Comparison of ENCODE assay signal across 8 cellular contexts in the genomic region with DNA sequence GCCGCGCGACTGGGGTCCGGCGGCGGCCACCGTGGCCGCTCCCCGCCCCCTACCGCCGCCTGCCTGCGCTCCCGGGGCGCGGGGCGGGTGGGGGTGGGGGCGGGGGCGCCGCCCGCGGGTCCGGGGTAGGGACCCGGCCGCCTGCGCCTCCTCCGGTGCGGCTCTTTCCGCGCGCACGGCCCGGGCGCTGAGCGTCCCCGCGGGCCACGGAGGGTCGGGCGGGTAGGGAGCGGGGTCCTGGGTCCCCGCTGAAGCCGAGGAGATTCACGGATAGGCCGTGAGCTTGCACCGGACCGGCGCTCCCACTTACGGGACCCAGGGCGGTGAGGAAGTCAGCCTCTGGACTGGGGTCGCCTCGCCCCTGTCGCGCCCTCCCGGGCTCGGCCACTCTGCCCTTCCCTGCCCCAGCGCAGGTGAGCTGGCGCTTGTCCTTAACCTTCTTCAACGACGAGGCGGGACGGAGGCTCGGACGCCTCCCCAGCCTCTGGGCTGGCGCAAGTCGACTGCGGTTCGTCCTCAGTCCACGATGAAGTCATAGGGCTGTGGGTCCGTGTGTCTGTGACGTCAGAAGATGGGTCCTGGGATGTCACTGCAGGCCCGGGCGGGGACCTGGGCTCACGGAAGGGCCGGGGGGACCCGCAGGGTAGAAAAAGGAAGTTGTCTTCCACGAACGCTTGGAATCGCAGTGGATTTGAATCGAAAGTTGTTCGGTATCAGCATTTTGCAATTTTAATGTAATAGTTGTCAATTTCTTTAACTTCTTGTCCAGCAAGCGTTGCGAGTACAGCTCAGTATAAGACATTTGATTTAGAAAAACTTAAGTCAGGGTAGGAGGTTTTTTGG. TPM values are rescaled to one million over a fixed set of nuclear protein-coding genes. Genes with fewer than 3 reads are reported as not detected.
DNase-seq lines count a peak whose midpoint lies in the region; ATAC-seq and TF ChIP-seq lines count a peak whose summit lies in the region.

No MANE protein-coding gene starts in this region.

- H3K4me1 ChIP-seq in HAP-1 (peaks cover 25% of the 10 kb centered on the region), adipocyte (ENCODE audit: control insufficient read depth, insufficient read depth, low read length) (peaks cover 36% of the 10 kb centered on the region), trophoblast cell (ENCODE audit: control insufficient read depth in 1 of 2, insufficient read depth in 2 of 2, low read length in 2 of 2) (peaks cover 0 to 4% of the 10 kb centered on the region in 2 experiments), upper lobe of left lung (peaks cover 12 to 32% (median 21%) of the 10 kb centered on the region in 4 donors)

- H3K14ac ChIP-seq in trophoblast cell (ENCODE audit: low read length), result peak overlapping the region; percentile 99

- DNase-seq in GM06990 (ENCODE audit: extremely low read depth, insufficient read length), result peak; percentile 82
- DNase-seq in HAP-1 (ENCODE audit: low spot score in 2 of 2), result peak in 1 of 2 experiments; percentile 67
- peak; percentile 80 for DNase-seq in M059J (ENCODE audit: low read depth)
- peak; percentile 94 for DNase-seq in adipocyte (ENCODE audit: low read depth)
- peak; percentile 87 for DNase-seq in cardiac septum (ENCODE audit: low spot score)
- DNase-seq in trophoblast cell, result peak; percentile 81 to 90
- peak; percentile 89 to 90 for DNase-seq in upper lobe of left lung

- TF ChIP-seq CTCF in GM06990 (IDR thresholded peaks at IDR 0.05; ENCODE audit: insufficient read depth, low read length, poor library complexity, severe bottlenecking) (no peak), SU-DHL-6 (IDR thresholded peaks at IDR 0.05; ENCODE audit: insufficient read depth, low read length, poor library complexity, severe bottlenecking) (no peak), upper lobe of left lung (IDR thresholded peaks at IDR 0.05) (no peak)

- H3K18ac ChIP-seq in trophoblast cell (ENCODE audit: low read length), result peak overlapping the region; percentile 99

- H2BK12ac ChIP-seq in trophoblast cell (ENCODE audit: low read length), result no peak overlapping the region

- H2AFZ ChIP-seq in SU-DHL-6 (ENCODE audit: low read depth, low read length, severe bottlenecking) (peak overlapping the region; percentile 17), trophoblast cell (ENCODE audit: insufficient read depth, low read length, poor library complexity) (peak overlapping the region; percentile 92)

- H3K27ac ChIP-seq in SU-DHL-6 (ENCODE audit: low read depth, low read length) (no peak overlapping the region), trophoblast cell (ENCODE audit: low read depth, low read length) (peak overlapping the region; percentile 75), upper lobe of left lung (peak overlapping the region; percentile 92 to 97 (median 94))

- ATAC-seq in upper lobe of left lung (ENCODE audit: low FRiP score in 2 of 2), result peak; percentile 65 to 77

- no peaks in the 10 kb centered on the region for H3F3A ChIP-seq in SU-DHL-6 (ENCODE audit: insufficient read depth)

- H3K23ac ChIP-seq in trophoblast cell (ENCODE audit: low read length), result no peak overlapping the region

- no CpG with 5 or more reads among the region's 82 CpGs for whole genome bisulfite sequencing in trophoblast cell (ENCODE audit: extremely low coverage, insufficient coverage, insufficient read length)
- 1 to 2% methylated on average over 8 to 55 of the region's 82 CpGs for WGBS in upper lobe of left lung, 2 donors

- H3K4ac ChIP-seq in trophoblast cell (ENCODE audit: low read depth, low read length), result peak overlapping the region; percentile 99

- no peaks in the 10 kb centered on the region for H3K9me2 ChIP-seq in SU-DHL-6 (replicated peaks; ENCODE audit: insufficient read depth, low read length)

- in situ Hi-C loops in HAP-1 (cut with MboI; ENCODE audit: low sequenced_read_pairs), result no loop called here

- peak in 3 of 4 donors; percentile 23 to 88 (median 32) for TF ChIP-seq POLR2A in upper lobe of left lung (IDR thresholded peaks at IDR 0.05)

- H3K27me3 ChIP-seq in GM06990 (replicated peaks; ENCODE audit: control insufficient read depth, insufficient read depth, low read length) (no peaks in the 10 kb centered on the region), HAP-1 (ENCODE audit: low read depth) (no peaks in the 10 kb centered on the region), SU-DHL-6 (ENCODE audit: low read length) (no peaks in the 10 kb centered on the region), adipocyte (replicated peaks; ENCODE audit: control insufficient read depth, insufficient read depth, low read length) (no peaks in the 10 kb centered on the region), trophoblast cell (ENCODE audit: insufficient read depth, low read length) (no peaks in the 10 kb centered on the region), upper lobe of left lung (no peaks in the 10 kb centered on the region)

- H4K8ac ChIP-seq in trophoblast cell (ENCODE audit: low read depth, low read length), result peak overlapping the region; percentile 94

- no peaks in the 10 kb centered on the region for H3K9me3 ChIP-seq in HAP-1
- no peaks in the 10 kb centered on the region for H3K9me3 ChIP-seq in SU-DHL-6 (ENCODE audit: insufficient read depth, low read length)
- no peaks in the 10 kb centered on the region for H3K9me3 ChIP-seq in adipocyte (ENCODE audit: control insufficient read depth, low read length)
- H3K9me3 ChIP-seq in trophoblast cell (ENCODE audit: insufficient read depth, low read depth, low read length), result no peaks in the 10 kb centered on the region
- no peaks in the 10 kb centered on the region for H3K9me3 ChIP-seq in upper lobe of left lung

- H3K79me2 ChIP-seq in SU-DHL-6 (ENCODE audit: insufficient read depth, low read length) (peaks cover 51% of the 10 kb centered on the region), trophoblast cell (ENCODE audit: control insufficient read depth, insufficient read depth, low read length, poor library complexity) (peaks cover 7% of the 10 kb centered on the region)

- H3K9ac ChIP-seq in SU-DHL-6 (ENCODE audit: low read length), result peak overlapping the region; percentile 88
- peak overlapping the region; percentile 94 for H3K9ac ChIP-seq in adipocyte (ENCODE audit: low read length)
- H3K9ac ChIP-seq in trophoblast cell (ENCODE audit: low read length), result peak overlapping the region; percentile 57

- peak overlapping the region; percentile 97 for H2BK120ac ChIP-seq in trophoblast cell (ENCODE audit: insufficient read depth, low read length, poor library complexity)

- peak overlapping the region; percentile 33 for H4K12ac ChIP-seq in trophoblast cell (ENCODE audit: low read depth, low read length)

- peak overlapping the region; percentile 78 for H2BK5ac ChIP-seq in trophoblast cell (ENCODE audit: low read depth, low read length, poor library complexity)

- H4K91ac ChIP-seq in trophoblast cell (ENCODE audit: low read depth, low read length), result peak overlapping the region; percentile 84

- H3K4me3 ChIP-seq in GM06990 (replicated peaks; ENCODE audit: low read depth, low read length), result peak overlapping the region; percentile 100
- H3K4me3 ChIP-seq in HAP-1, result peak overlapping the region; percentile 87
- H3K4me3 ChIP-seq in SU-DHL-6 (ENCODE audit: insufficient read depth, low read length, poor library complexity, severe bottlenecking), result peak overlapping the region; percentile 73
- H3K4me3 ChIP-seq in adipocyte (ENCODE audit: low read length), result peak overlapping the region; percentile 100
- peak overlapping the region; percentile 88 for H3K4me3 ChIP-seq in trophoblast cell (ENCODE audit: low read depth, low read length)
- peak overlapping the region; percentile 68 to 94 (median 85) for H3K4me3 ChIP-seq in upper lobe of left lung

- H2AK5ac ChIP-seq in trophoblast cell (ENCODE audit: low read length), result peak overlapping the region; percentile 69

- TF ChIP-seq EP300 in upper lobe of left lung (IDR thresholded peaks at IDR 0.05), result no peak

- H3K4me2 ChIP-seq in SU-DHL-6 (ENCODE audit: low read depth, low read length, poor library complexity, severe bottlenecking), result peak overlapping the region; percentile 60
- peak overlapping the region; percentile 54 for H3K4me2 ChIP-seq in trophoblast cell (ENCODE audit: low read length)

- intact Hi-C loops in cardiac septum (cut with DNase I), result loop anchor here (1.0 to 10.0 kb wide), 3 partner anchors 29 to 313 kb away; a partner anchor contains a TSS

- peaks cover 7% of the 10 kb centered on the region for H3K79me1 ChIP-seq in trophoblast cell (ENCODE audit: low read length)

- H3K36me3 ChIP-seq in GM06990 (ENCODE audit: control insufficient read depth, insufficient read depth, low read length), result no peaks in the 10 kb centered on the region
- H3K36me3 ChIP-seq in HAP-1 (replicated peaks), result no peaks in the 10 kb centered on the region
- H3K36me3 ChIP-seq in SU-DHL-6 (ENCODE audit: low read length), result no peaks in the 10 kb centered on the region
- H3K36me3 ChIP-seq in adipocyte (ENCODE audit: control insufficient read depth, insufficient read depth, low read length, severe bottlenecking), result no peaks in the 10 kb centered on the region
- no peaks in the 10 kb centered on the region for H3K36me3 ChIP-seq in trophoblast cell (ENCODE audit: control insufficient read depth in 1 of 2, insufficient read depth in 2 of 2, low read length in 2 of 2)
- no peaks in the 10 kb centered on the region for H3K36me3 ChIP-seq in upper lobe of left lung

- peaks cover 9% of the 10 kb centered on the region; the same call in 1 of the 2 replicates for H4K20me1 ChIP-seq in SU-DHL-6 (ENCODE audit: low read depth, low read length)

RNA-seq across cellular contexts. Expression of a gene that starts 0.6 kb away (rescaled TPM):
- total RNA-seq in M059J (2014; rRNA removed; shearing (Covaris generic)), result 23.4 and 28.1 TPM in 2 replicates
- total RNA-seq in cardiac septum, result 17.4 TPM
- 11.5 TPM in 2 replicates for polyA plus RNA-seq in trophoblast cell (2013)
- 10 to 100 TPM; 19.9 to 52.1 (median 34.0) TPM for total RNA-seq in upper lobe of left lung
